8 cellular contexts compared by ENCODE assay signal in genomic region chr3:98980915-98981596, GRCh38.
DNase-seq lines count a peak whose midpoint lies in the region; ATAC-seq, FAIRE-seq and TF ChIP-seq lines count a peak whose summit lies in the region.

No MANE protein-coding gene starts in this region.

- DNase-seq in GF-D8 (lab: John Stamatoyannopoulos, UW) (peak; percentile 21), epidermal melanocyte (ENCODE audit: insufficient read length, low spot score) (peak; percentile 31), D721Med (ENCODE audit: insufficient read length, low spot score) (no peak), NCI-H69 (lab: John Stamatoyannopoulos, UW) (no peak), lower lobe of right lung (no peak)
- no peak for DNase-seq in activated CD4-positive, CD25-positive, alpha-beta regulatory T cell (lab: John Stamatoyannopoulos, UW)

- no peak for FAIRE-seq in D721Med (lab: Jason Lieb, UNC)

- H3K27ac ChIP-seq in lower lobe of right lung, result no peak overlapping the region

- intact Hi-C loops in lower lobe of right lung (cut with DNase I), result no loop called here

- no peak for TF ChIP-seq CTCF in D721Med (IDR thresholded peaks at IDR 0.05; ENCODE audit: insufficient read depth, missing control alignments)
- no peak for TF ChIP-seq CTCF in lower lobe of right lung (IDR thresholded peaks at IDR 0.05)

- no peaks in the 10 kb centered on the region for H3K36me3 ChIP-seq in lower lobe of right lung

- H3K9me3 ChIP-seq in lower lobe of right lung, result no peaks in the 10 kb centered on the region

- no peaks in the 10 kb centered on the region for H3K27me3 ChIP-seq in lower lobe of right lung (ENCODE audit: low read depth)

- peaks cover 1% of the 10 kb centered on the region for H3K4me1 ChIP-seq in lower lobe of right lung

- H3K4me3 ChIP-seq in lower lobe of right lung, result no peak overlapping the region

- ATAC-seq in GM21367 (IDR thresholded peaks at IDR 0.05; ENCODE audit: unreplicated experiment) (peak; percentile 90), HG03439 (IDR thresholded peaks at IDR 0.05; ENCODE audit: unreplicated experiment) (peak; percentile 97), lower lobe of right lung (no peak)

Comparison
In these comparisons a context has a peak if more than half of its experiments do, and no peak if none do; other contexts are left out.
1. DNase-seq: peak in GF-D8 (single experiment) and epidermal melanocyte (single experiment); none in D721Med (single experiment), activated CD4-positive, CD25-positive, alpha-beta regulatory T cell (0 of 4), NCI-H69 (single experiment) and lower lobe of right lung (single experiment).
2. ATAC-seq: peak in GM21367 (single experiment) and HG03439 (single experiment); none in lower lobe of right lung (0 of 2).